13 cellular contexts compared by ENCODE assay signal in the genomic region with DNA sequence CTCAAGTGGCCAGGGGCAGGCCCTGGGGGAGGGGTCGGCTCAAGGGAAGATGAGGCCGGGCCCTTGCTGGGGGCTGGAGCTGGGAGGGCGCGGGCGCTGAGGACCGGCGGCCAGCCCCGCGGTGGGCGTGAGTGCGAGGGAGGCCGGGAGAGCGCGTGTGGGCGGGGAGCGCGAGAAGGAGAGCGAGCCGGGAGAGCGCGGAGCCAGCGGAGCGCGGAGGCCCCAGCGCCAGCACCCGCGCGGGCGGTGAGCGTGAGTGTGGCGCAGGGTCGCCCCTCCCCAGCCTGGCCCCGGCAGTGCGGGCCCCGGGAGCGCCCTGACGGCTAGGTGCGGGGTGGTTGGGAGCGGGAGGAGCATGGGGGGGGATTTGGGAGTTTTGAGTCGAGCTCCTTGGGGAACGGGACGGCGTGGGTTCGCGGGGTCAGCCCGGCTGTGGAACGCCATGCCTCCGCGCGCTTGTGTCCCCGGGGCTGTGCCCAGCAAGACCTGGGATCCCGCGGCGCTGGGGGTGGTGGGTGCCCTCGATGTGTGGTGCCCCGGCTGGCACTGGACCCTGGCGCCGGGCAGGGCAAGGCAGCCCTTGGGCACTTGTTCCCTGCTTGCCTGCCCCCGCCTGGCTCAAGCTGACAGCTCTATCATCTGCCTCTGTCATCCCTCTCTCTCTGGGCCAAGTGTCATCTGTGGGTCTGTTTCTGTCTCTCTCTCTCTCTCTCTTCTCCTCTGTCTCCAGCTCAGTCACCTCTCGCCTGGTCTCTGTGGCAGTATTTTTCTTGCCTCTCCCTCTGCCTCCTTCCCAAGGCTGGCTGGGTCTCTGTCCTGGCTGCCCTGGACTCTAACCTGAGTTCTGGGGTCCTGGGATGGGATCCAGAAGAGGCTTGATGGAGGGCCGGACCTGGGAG. TPM values are rescaled to one million over a fixed set of nuclear protein-coding genes. Genes with fewer than 3 reads are reported as not detected.
DNase-seq lines count a peak whose midpoint lies in the region; ATAC-seq and TF ChIP-seq lines count a peak whose summit lies in the region.
"Had no signal": no experiment of that assay in that cellular context is flagged by ENCODE, and none has a peak within 500 bp of the region (broad histone marks: within the 10 kb centered on the region; RNA-seq: fewer than 3 reads in every experiment).

Gene LBHD2, plus strand, starts transcription at position 190 of the 899 bp plus-strand sequence. CDS start 1,803 bp downstream, outside the sequence.

- no peaks in the 10 kb centered on the region for H3K9me3 Mint-ChIP-seq in MCF 10A (ENCODE audit: unreplicated experiment)
- H3K9me3 Mint-ChIP-seq: effector memory CD8-positive, alpha-beta T cell had no signal

- ATAC-seq in lung (ENCODE audit: insufficient read depth, low FRiP score) = peak; percentile 21
- ATAC-seq: effector memory CD8-positive, alpha-beta T cell had no signal

- no peak for DNase-seq in breast epithelium (ENCODE audit: low spot score in 2 of 2)
- DNase-seq in MCF 10A (ENCODE audit: unreplicated experiment) = no peak
- peak; percentile 14 for DNase-seq in epidermal melanocyte (ENCODE audit: insufficient read length, low spot score)
- DNase-seq in lung (ENCODE audit: low spot score) = no peak
- no peak for DNase-seq in vagina (ENCODE audit: extremely low spot score in 2 of 2)
- no peak for DNase-seq in NCI-H526 treated with DMSO at 0.1 percent for 48 hours (lab: John Stamatoyannopoulos, UW)
- no peak for DNase-seq in stimulated activated CD4-positive, alpha-beta T cell treated with anti-CD3 and anti-CD28 coated beads, Interleukin-2, amount 100 ng/mL, for 48 hours
- no peak for DNase-seq in erythroblast (lab: John Stamatoyannopoulos, UW)
- DNase-seq: activated CD8-positive, alpha-beta memory T cell treated with anti-CD3 and anti-CD28 coated beads, Interleukin-2, amount 50 U/mL, for 48 hours; effector memory CD8-positive, alpha-beta T cell; NCI-H187; stimulated activated CD4-positive, alpha-beta T cell treated with anti-CD3 and anti-CD28 coated beads, Interleukin-2, amount 100 ng/mL, for 24 hours had no signal

- POLR2A ChIA-PET in MCF 10A (lab: Yijun Ruan, JAX) = no interaction called here

- intact Hi-C loops in breast epithelium (cut with DNase I; ENCODE audit: low total_unique reads) = no loop called here
- intact Hi-C loops in MCF 10A (cut with micrococcal nuclease) = no loop called here
- intact Hi-C loops in vagina (cut with DNase I) = no loop called here

- no peaks in the 10 kb centered on the region for H3K27me3 Mint-ChIP-seq in MCF 10A (ENCODE audit: insufficient read depth, unreplicated experiment)

- CTCF ChIA-PET in MCF 10A (lab: Yijun Ruan, JAX) = interaction anchor here (0.7 kb wide), 1 partner anchor 20 kb away, joined by 3 read pairs; no protein-coding TSS in a partner anchor

- no peaks in the 10 kb centered on the region for H3K36me3 Mint-ChIP-seq in MCF 10A (ENCODE audit: insufficient read depth, unreplicated experiment)

- peak within 1 kb of the TSS; percentile 20 to 55 (median 24) for H3K4me3 ChIP-seq in breast epithelium
- no peak within 1 kb of the TSS for H3K4me3 ChIP-seq in lung
- peak within 1 kb of the TSS; percentile 17 to 32 for H3K4me3 ChIP-seq in vagina

- H3K27ac Mint-ChIP-seq in MCF 10A (ENCODE audit: low read depth, unreplicated experiment) = no peak within 1 kb of the TSS
- H3K27ac Mint-ChIP-seq: effector memory CD8-positive, alpha-beta T cell had no signal

- H3K4me1 Mint-ChIP-seq in MCF 10A (ENCODE audit: insufficient read depth, unreplicated experiment) = no peaks in the 10 kb centered on the region

- H3K9me3 ChIP-seq in breast epithelium (no peaks in the 10 kb centered on the region), lung (ENCODE audit: control insufficient read depth in 2 of 2, insufficient read depth in 1 of 2, low read length in 1 of 2) (peaks cover 0 to 5% of the 10 kb centered on the region in 2 donors), vagina (no peaks in the 10 kb centered on the region)

- 20 to 36% methylated on average over 23 to 61 of the region's 61 CpGs for WGBS in lung, 2 donors

- H3K36me3 ChIP-seq in breast epithelium (no peaks in the 10 kb centered on the region), lung (ENCODE audit: control insufficient read depth in 2 of 2, insufficient read depth in 2 of 2, low read length in 2 of 2) (no peaks in the 10 kb centered on the region), vagina (no peaks in the 10 kb centered on the region)

- no peak within 1 kb of the TSS for H3K27ac ChIP-seq in breast epithelium
- H3K27ac ChIP-seq in lung (ENCODE audit: low read depth in 1 of 2, low read length in 1 of 2) = no peak within 1 kb of the TSS
- H3K27ac ChIP-seq in vagina = no peak within 1 kb of the TSS

- TF ChIP-seq CTCF in breast epithelium (IDR thresholded peaks at IDR 0.05) (no peak), MCF 10A (IDR thresholded peaks at IDR 0.05; ENCODE audit: unreplicated experiment) (no peak), lung (IDR thresholded peaks at IDR 0.05; ENCODE audit: control extremely low read depth, extremely low read depth) (no peak), vagina (IDR thresholded peaks at IDR 0.05) (no peak)

- H3K27me3 ChIP-seq in breast epithelium = peaks cover 0 to 22% of the 10 kb centered on the region in 2 donors
- H3K27me3 ChIP-seq in lung (ENCODE audit: control insufficient read depth, insufficient read depth) = peaks cover 14% of the 10 kb centered on the region
- no peaks in the 10 kb centered on the region for H3K27me3 ChIP-seq in vagina

- BruUV-seq in MCF 10A (replicated peaks; lab: Mats Ljungman, UMichigan) = no TSS peak

- no peak for TF ChIP-seq POLR2A in breast epithelium (IDR thresholded peaks at IDR 0.05)
- TF ChIP-seq POLR2A in vagina (IDR thresholded peaks at IDR 0.05) = no peak
- no peak for TF ChIP-seq POLR2A in erythroblast (IDR thresholded peaks at IDR 0.05; ENCODE audit: low read length)

- H3K4me3 Mint-ChIP-seq in MCF 10A (ENCODE audit: unreplicated experiment) = no peak within 1 kb of the TSS
- H3K4me3 Mint-ChIP-seq: effector memory CD8-positive, alpha-beta T cell had no signal

- H3K4me1 ChIP-seq in breast epithelium (no peaks in the 10 kb centered on the region), lung (ENCODE audit: control insufficient read depth in 2 of 2, insufficient read depth in 2 of 2, low read length in 2 of 2) (peaks cover 0 to 2% of the 10 kb centered on the region in 2 donors), vagina (peaks cover 5% of the 10 kb centered on the region)

RNA-seq across cellular contexts. Expression of gene LBHD2, which starts in this region (rescaled TPM):
- total RNA-seq in breast epithelium (not detected), MCF 10A (2022) (not detected in 2 replicates), lung (not detected), vagina (not detected)
- under 1 TPM in 1 of 2 donors, not detected in 1; 0.08 TPM for polyA plus RNA-seq in lung
- total RNA-seq: RPMI7951 had no signal

Comparison
In these comparisons a context has a peak if more than half of its experiments do, and no peak if none do; other contexts are left out.
1. Peak in ATAC-seq in lung; RNA of the gene not detected or under 1 TPM.